Comparison of ENCODE assay signal across 1 cellular context in genomic region chr15:41782486-41783271, GRCh38.
TF ChIP-seq lines count a peak whose summit lies in the region.

No MANE protein-coding gene starts in this region.

TF ChIP-seq in GM12878, 131 proteins besides CTCF, POLR2A, EP300 and RAD21:
- TF ChIP-seq MEF2B (IDR thresholded peaks at IDR 0.05; ENCODE audit: partially characterized antibody, poor library complexity, severe bottlenecking): peak; percentile 58
- peak in 1 of 2 experiments; percentile 13; a peak in 1 of 4 replicates for TF ChIP-seq IKZF2 (IDR thresholded peaks at IDR 0.05)
- no peak for TF ChIP-seq RCOR1 (conservative IDR thresholded peaks at IDR 0.05; ENCODE audit: low read depth, low read length)
